ENCODE assay signal across 31 cellular contexts in genomic region chr12:132840536-132840935, GRCh38.
"Had no signal": no experiment of that assay in that cellular context is flagged by ENCODE, and none has a peak within 500 bp of the region (broad histone marks: within the 10 kb centered on the region; RNA-seq: fewer than 3 reads in every experiment).

No MANE protein-coding gene starts in this region.

- H3K4me3 Mint-ChIP-seq: activated B cell treated with CpG ODN at 0.5 μM for 24 hours; activated CD4-positive, alpha-beta memory T cell treated with anti-CD3 and anti-CD28 coated beads, Interleukin-2, amount 10 ng/mL, durations not matched to agents 7 days and 5 days; activated CD8-positive, alpha-beta memory T cell treated with anti-CD3 and anti-CD28 coated beads, Interleukin-2, amount 10 ng/mL, durations not matched to agents 7 days and 5 days; activated naive CD8-positive, alpha-beta T cell treated with anti-CD3 and anti-CD28 coated beads for 36 hours; activated T-cell treated with anti-CD3 and anti-CD28 coated beads, Interleukin-2, amount 50 U/mL, for 72 hours; activated T-helper 17 cell treated with anti-CD3 and anti-CD28 coated beads, Interleukin-2, amount 50 U/mL, for 72 hours had no signal

- H3K4me3 ChIP-seq: cardiac muscle cell, PC-9 had no signal

- DNase-seq: activated B cell treated with CpG ODN at 0.5 μM for 24 hours; activated CD4-positive, alpha-beta memory T cell treated with anti-CD3 and anti-CD28 coated beads, Interleukin-2, amount 10 ng/mL, durations not matched to agents 7 days and 5 days; activated CD4-positive, alpha-beta T cell treated with anti-CD3 and anti-CD28 coated beads for 4 hours; activated CD4-positive, alpha-beta T cell treated with anti-CD3 and anti-CD28 coated beads, Interleukin-2, amount 50 U/mL, for 1 hour; activated CD4-positive, CD25-positive, alpha-beta regulatory T cell treated with anti-CD3 and anti-CD28 coated beads, Interleukin-2, amount 50 U/mL, for 72 hours; activated CD8-positive, alpha-beta memory T cell treated with anti-CD3 and anti-CD28 coated beads for 24 hours; activated CD8-positive, alpha-beta memory T cell treated with anti-CD3 and anti-CD28 coated beads, Interleukin-2, amount 10 ng/mL, durations not matched to agents 7 days and 5 days; activated CD8-positive, alpha-beta memory T cell treated with anti-CD3 and anti-CD28 coated beads, Interleukin-2, amount 50 U/mL, for 48 hours; activated effector memory CD4-positive, alpha-beta T cell treated with anti-CD3 and anti-CD28 coated beads, Interleukin-2, amount 50 U/mL, for 16 hours; activated naive CD4-positive, alpha-beta T cell; activated naive CD4-positive, alpha-beta T cell treated with anti-CD3 and anti-CD28 coated beads, Interleukin-2, amount 50 U/mL, for 16 hours; activated naive CD8-positive, alpha-beta T cell treated with anti-CD3 and anti-CD28 coated beads for 36 hours; activated T-cell treated with anti-CD3 and anti-CD28 coated beads, Interleukin-2, amount 50 U/mL, for 72 hours; amniotic stem cell; aorta; brain microvascular endothelial cell; NCI-H1105; NCI-H1417 treated with DMSO at 0.1 percent for 48 hours; NCI-H1930; NCI-H2081 treated with DMSO at 0.1 percent for 48 hours; NCI-H226; NCI-H524 treated with DMSO at 0.1 percent for 48 hours; PC-9; Right ventricle myocardium superior; SW 1271; T-helper 1 cell; T-helper 2 cell; T-helper 9 cell had no signal

- H3K27me3 Mint-ChIP-seq: activated B cell treated with CpG ODN at 0.5 μM for 24 hours; activated CD4-positive, alpha-beta memory T cell treated with anti-CD3 and anti-CD28 coated beads, Interleukin-2, amount 10 ng/mL, durations not matched to agents 7 days and 5 days; activated CD8-positive, alpha-beta memory T cell treated with anti-CD3 and anti-CD28 coated beads, Interleukin-2, amount 10 ng/mL, durations not matched to agents 7 days and 5 days; activated naive CD8-positive, alpha-beta T cell treated with anti-CD3 and anti-CD28 coated beads for 36 hours; activated T-helper 17 cell treated with anti-CD3 and anti-CD28 coated beads, Interleukin-2, amount 50 U/mL, for 72 hours had no signal

- ATAC-seq: activated CD8-positive, alpha-beta memory T cell treated with anti-CD3 and anti-CD28 coated beads, Interleukin-2, amount 10 ng/mL, durations not matched to agents 7 days and 5 days; activated T-cell treated with anti-CD3 and anti-CD28 coated beads, Interleukin-2, amount 50 U/mL, for 72 hours; activated T-helper 17 cell treated with anti-CD3 and anti-CD28 coated beads, Interleukin-2, amount 50 U/mL, for 72 hours had no signal

- H3K27ac Mint-ChIP-seq: activated B cell treated with CpG ODN at 0.5 μM for 24 hours; activated CD4-positive, alpha-beta memory T cell treated with anti-CD3 and anti-CD28 coated beads, Interleukin-2, amount 10 ng/mL, durations not matched to agents 7 days and 5 days; activated CD8-positive, alpha-beta memory T cell treated with anti-CD3 and anti-CD28 coated beads, Interleukin-2, amount 10 ng/mL, durations not matched to agents 7 days and 5 days; activated naive CD8-positive, alpha-beta T cell treated with anti-CD3 and anti-CD28 coated beads for 36 hours; activated T-cell treated with anti-CD3 and anti-CD28 coated beads, Interleukin-2, amount 50 U/mL, for 72 hours; activated T-helper 17 cell treated with anti-CD3 and anti-CD28 coated beads, Interleukin-2, amount 50 U/mL, for 72 hours had no signal

- H2AFZ ChIP-seq: PC-9 had no signal

- H3K27ac ChIP-seq: brain microvascular endothelial cell, cardiac muscle cell, PC-9, VCaP had no signal

- H3K4me2 ChIP-seq: PC-9 had no signal

- H3K27me3 ChIP-seq: brain microvascular endothelial cell, cardiac muscle cell had no signal

- H3K9me3 Mint-ChIP-seq: activated B cell treated with CpG ODN at 0.5 μM for 24 hours; activated CD4-positive, alpha-beta memory T cell treated with anti-CD3 and anti-CD28 coated beads, Interleukin-2, amount 10 ng/mL, durations not matched to agents 7 days and 5 days; activated naive CD8-positive, alpha-beta T cell treated with anti-CD3 and anti-CD28 coated beads for 36 hours; activated T-cell treated with anti-CD3 and anti-CD28 coated beads, Interleukin-2, amount 50 U/mL, for 72 hours; activated T-helper 17 cell treated with anti-CD3 and anti-CD28 coated beads, Interleukin-2, amount 50 U/mL, for 72 hours had no signal
